Comparison of ENCODE assay signal across 13 cellular contexts in the genomic region with DNA sequence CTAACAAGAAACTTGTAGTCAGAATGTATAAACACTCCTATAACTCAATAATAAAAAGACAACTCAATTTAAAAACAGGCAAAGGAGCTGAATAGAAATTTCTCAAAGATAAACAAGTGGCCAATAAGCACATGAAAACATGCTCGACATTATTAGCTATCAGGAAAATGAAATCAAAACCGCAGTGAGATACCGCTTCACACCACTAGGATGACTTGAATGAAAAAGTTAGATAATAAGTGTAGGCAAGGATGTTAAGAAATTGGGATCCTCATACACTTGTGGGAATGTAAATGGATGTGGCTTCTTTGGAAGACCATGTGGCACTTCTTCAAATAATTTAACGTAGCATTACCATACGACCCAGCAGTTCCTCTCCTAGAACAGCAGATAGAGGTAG. TPM values are rescaled to one million over a fixed set of nuclear protein-coding genes. Genes with fewer than 3 reads are reported as not detected.
A peak's percentile ranks its signal among the peaks of the same experiment; 100 is the strongest.
DNase-seq lines count a peak whose midpoint lies in the region; ATAC-seq and TF ChIP-seq lines count a peak whose summit lies in the region.
"Had no signal": no experiment of that assay in that cellular context is flagged by ENCODE, and none has a peak within 500 bp of the region (broad histone marks: within the 10 kb centered on the region; RNA-seq: fewer than 3 reads in every experiment).

No MANE protein-coding gene starts in this region.

- peaks cover 81% of the 10 kb centered on the region for H3K79me2 ChIP-seq in PC-9 (ENCODE audit: low read depth)

- no peak for TF ChIP-seq EP300 in transverse colon (IDR thresholded peaks at IDR 0.05; ENCODE audit: low read depth)

- 84% methylated on average over 5 of the region's 5 CpGs for WGBS in right cardiac atrium
- WGBS in transverse colon (ENCODE audit: low coverage in 1 of 2), 2 donors: 92 to 95% methylated on average over 5 of the region's 5 CpGs

- H3K36me3 ChIP-seq in left ventricle myocardium inferior: peaks cover 5% of the 10 kb centered on the region
- peaks cover 30% of the 10 kb centered on the region for H3K36me3 ChIP-seq in PC-9 (ENCODE audit: low read depth)
- H3K36me3 ChIP-seq in transverse colon: peaks cover 0 to 4% (median 0%) of the 10 kb centered on the region in 4 donors
- H3K36me3 ChIP-seq: HAP-1, pancreas had no signal

- H3K4me3 ChIP-seq in left ventricle myocardium inferior (no peak overlapping the region), right cardiac atrium (ENCODE audit: low read length) (no peak overlapping the region), PC-9 (no peak overlapping the region), fibroblast of pulmonary artery (replicated peaks; ENCODE audit: low read depth, low read length) (no peak overlapping the region), transverse colon (no peak overlapping the region)
- H3K4me3 ChIP-seq: HAP-1, pancreas had no signal

- TF ChIP-seq CTCF in left ventricle myocardium inferior (IDR thresholded peaks at IDR 0.05; ENCODE audit: borderline replicate concordance) (peak; percentile 35), PC-9 (conservative IDR thresholded peaks at IDR 0.05) (peak; percentile 43), fibroblast of pulmonary artery (IDR thresholded peaks at IDR 0.05; ENCODE audit: low read length, missing control alignments) (peak; percentile 30), transverse colon (IDR thresholded peaks at IDR 0.05) (peak; percentile 19 to 30 (median 23))

- H3K4me1 ChIP-seq in left ventricle myocardium inferior (peaks cover 5% of the 10 kb centered on the region), right cardiac atrium (ENCODE audit: control insufficient read depth, insufficient read depth, low read length) (no peaks in the 10 kb centered on the region), PC-9 (replicated peaks; ENCODE audit: insufficient read depth) (peaks cover 3% of the 10 kb centered on the region), transverse colon (peaks cover 0 to 6% (median 3%) of the 10 kb centered on the region in 4 donors)
- H3K4me1 ChIP-seq: HAP-1, pancreas had no signal

- no peak overlapping the region for H3K4me2 ChIP-seq in PC-9

- ATAC-seq in right cardiac atrium (no peak), HG02642 (IDR thresholded peaks at IDR 0.05; ENCODE audit: poor library complexity, unreplicated experiment) (no peak)
- ATAC-seq: pancreas had no signal

- CTCF ChIA-PET in PC-9 (lab: Charles Lee): no interaction called here

- TF ChIP-seq POLR2A in transverse colon (IDR thresholded peaks at IDR 0.05): no peak

- peaks cover 5% of the 10 kb centered on the region for H3K9me3 ChIP-seq in left ventricle myocardium inferior (replicated peaks)
- H3K9me3 ChIP-seq in right cardiac atrium (ENCODE audit: control insufficient read depth, low read length): no peaks in the 10 kb centered on the region
- no peaks in the 10 kb centered on the region for H3K9me3 ChIP-seq in PC-9 (ENCODE audit: insufficient read depth, low read depth)
- H3K9me3 ChIP-seq in transverse colon: no peaks in the 10 kb centered on the region
- H3K9me3 ChIP-seq: HAP-1, pancreas had no signal

- intact Hi-C loops in left ventricle myocardium inferior (cut with micrococcal nuclease) (no loop called here), right cardiac atrium (cut with DNase I) (no loop called here), PC-9 (cut with micrococcal nuclease; ENCODE audit: unreplicated experiment) (no loop called here), transverse colon (cut with DNase I; ENCODE audit: low total_unique reads) (no loop called here)

- BruUV-seq in PC-9 (replicated peaks; lab: Mats Ljungman, UMichigan): no TSS peak

- H3F3A ChIP-seq in PC-9 (ENCODE audit: insufficient read depth, low read depth): no peaks in the 10 kb centered on the region; the same call in 1 of the 2 replicates

- no peak overlapping the region for H2AFZ ChIP-seq in PC-9

- DNase-seq in left ventricle myocardium inferior: no peak
- DNase-seq in right cardiac atrium: no peak
- DNase-seq in PC-9: no peak
- no peak for DNase-seq in fibroblast of pulmonary artery (ENCODE audit: low read depth)
- DNase-seq in transverse colon: no peak
- DNase-seq in epidermal melanocyte (ENCODE audit: insufficient read length, low spot score): no peak
- no peak for DNase-seq in UCSD-AML1 (lab: John Stamatoyannopoulos, UW; ENCODE audit: unreplicated experiment)
- DNase-seq: activated effector memory CD4-positive, alpha-beta T cell treated with anti-CD3 and anti-CD28 coated beads, Interleukin-2, amount 50 U/mL, for 16 hours; NCI-H510A; pancreas; stimulated activated CD4-positive, alpha-beta T cell treated with anti-CD3 and anti-CD28 coated beads, Interleukin-15, amount 100 ng/mL, for 24 hours had no signal

- in situ Hi-C loops in transverse colon (cut with MboI; ENCODE audit: low pct_ligation_motif_present in 1 of 4, low pct_unique_long_range_greater_than_20kb in 1 of 4, low sequenced_read_pairs in 3 of 4): loop anchor here in 2 of 4 donors (10.0 to 25.0 kb wide), 2 partner anchors 189 to 422 kb away; no protein-coding TSS in a partner anchor

- H3K9me2 ChIP-seq in PC-9 (ENCODE audit: insufficient read depth): no peaks in the 10 kb centered on the region

- H3K27ac ChIP-seq in left ventricle myocardium inferior (replicated peaks): no peak overlapping the region
- H3K27ac ChIP-seq in right cardiac atrium (ENCODE audit: low read length): no peak overlapping the region
- H3K27ac ChIP-seq in PC-9: no peak overlapping the region
- no peak overlapping the region for H3K27ac ChIP-seq in transverse colon
- H3K27ac ChIP-seq: pancreas had no signal

- H3K27me3 ChIP-seq in left ventricle myocardium inferior (ENCODE audit: low read depth) (no peaks in the 10 kb centered on the region), right cardiac atrium (ENCODE audit: control insufficient read depth, insufficient read depth) (no peaks in the 10 kb centered on the region), PC-9 (ENCODE audit: insufficient read depth, low read depth) (no peaks in the 10 kb centered on the region), transverse colon (no peaks in the 10 kb centered on the region)
- H3K27me3 ChIP-seq: pancreas had no signal

- POLR2A ChIA-PET in PC-9 (lab: Charles Lee; ENCODE audit: unreplicated experiment): no interaction called here

- H4K20me1 ChIP-seq in PC-9 (ENCODE audit: insufficient read depth): no peaks in the 10 kb centered on the region

RNA-seq across cellular contexts. Expression of a gene that starts 8.9 kb away (rescaled TPM):
- 7.5 TPM for total RNA-seq in left ventricle myocardium inferior
- total RNA-seq in right cardiac atrium: 10 to 100 TPM; 12.3 to 16.8 (median 14.9) TPM
- polyA plus RNA-seq in right cardiac atrium: 4.6 TPM
- 49.8 and 62.4 TPM in 2 replicates for total RNA-seq in PC-9 (2021)
- 10 to 100 TPM; 21.5 to 50.8 (median 34.0) TPM for total RNA-seq in transverse colon
